Comparison of ENCODE assay signal across 25 cellular contexts in the genomic region with DNA sequence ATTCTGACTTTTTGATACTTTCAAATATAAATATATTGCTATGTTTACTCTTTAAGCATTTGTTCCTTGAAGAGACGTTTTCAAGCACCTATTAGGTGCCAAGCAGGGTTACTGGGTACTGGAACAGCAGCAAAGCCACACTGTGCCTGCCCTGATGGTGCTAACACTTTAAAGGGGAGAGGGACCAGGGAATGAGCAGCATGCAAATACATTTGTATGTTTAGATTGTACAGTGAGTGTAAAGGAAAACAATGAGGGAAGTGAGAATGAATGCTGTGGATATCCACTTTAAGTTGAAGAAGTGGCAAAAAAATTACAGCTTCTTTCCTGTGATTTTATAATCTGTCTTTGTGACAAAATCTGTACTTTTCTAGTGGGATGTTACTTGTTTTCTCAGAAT.
"Had no signal": no experiment of that assay in that cellular context is flagged by ENCODE, and none has a peak within 500 bp of the region (broad histone marks: within the 10 kb centered on the region; RNA-seq: fewer than 3 reads in every experiment).

No MANE protein-coding gene starts in this region.

- H3K4me1 ChIP-seq: lower lobe of right lung, psoas muscle, sigmoid colon, spleen, testis, tibial artery, upper lobe of left lung had no signal

- H3K4me3 ChIP-seq: lower lobe of right lung, ovary, psoas muscle, sigmoid colon, spleen, testis, tibial artery, upper lobe of left lung had no signal

- H3K27ac ChIP-seq: lower lobe of right lung, ovary, psoas muscle, sigmoid colon, spleen, testis, tibial artery, upper lobe of left lung had no signal

- H3K27me3 ChIP-seq: ovary, sigmoid colon, testis, tibial artery, upper lobe of left lung had no signal

- DNase-seq: cortex of kidney; effector memory CD8-positive, alpha-beta T cell; erythroblast; hypothalamus; immature natural killer cell; islet precursor cell; kidney glomerular epithelial cell; left colon; left ventricle myocardium superior; lower lobe of right lung; natural killer cell; occipital lobe; ovary; posterior cingulate gyrus; psoas muscle; right cardiac atrium; sigmoid colon; spleen; stimulated activated CD4-positive, alpha-beta T cell treated with anti-CD3 and anti-CD28 coated beads, Interleukin-4, amount 100 ng/mL, for 4 hours; stimulated activated naive CD8-positive, alpha-beta T cell treated with anti-CD3 and anti-CD28 coated beads, Interleukin-15, Interleukin-2, amounts not matched to agents 100 U/mL and 50 U/mL, for 24 hours; substantia nigra; testis; tibial artery; upper lobe of left lung had no signal

- ATAC-seq: effector memory CD8-positive, alpha-beta T cell; left ventricle myocardium superior; lower lobe of right lung; natural killer cell; psoas muscle; right cardiac atrium; stimulated activated memory B cell treated with anti-CD40 and anti-IgM and Interleukin-4, amounts not matched to agents 10 μg/mL and 1 μg/mL and 100 μg/mL, for 72 hours; stimulated activated naive CD8-positive, alpha-beta T cell treated with anti-CD3 and anti-CD28 coated beads, Interleukin-15, Interleukin-2, amounts not matched to agents 100 U/mL and 50 U/mL, for 24 hours had no signal

- H3K36me3 ChIP-seq: lower lobe of right lung, ovary, sigmoid colon, spleen, tibial artery, upper lobe of left lung had no signal

- H3K9me3 ChIP-seq: lower lobe of right lung, ovary, psoas muscle, sigmoid colon, spleen, testis, tibial artery, upper lobe of left lung had no signal
